9 cellular contexts compared by ENCODE assay signal in genomic region chr22:37309221-37310074, GRCh38. TPM values are rescaled to one million over a fixed set of nuclear protein-coding genes. Genes with fewer than 3 reads are reported as not detected.
DNase-seq lines count a peak whose midpoint lies in the region; ATAC-seq and TF ChIP-seq lines count a peak whose summit lies in the region.
"Had no signal": no experiment of that assay in that cellular context is flagged by ENCODE, and none has a peak within 500 bp of the region (broad histone marks: within the 10 kb centered on the region; RNA-seq: fewer than 3 reads in every experiment).

No MANE protein-coding gene starts in this region.

- no peaks in the 10 kb centered on the region for H3K27me3 Mint-ChIP-seq in activated naive CD8-positive, alpha-beta T cell treated with anti-CD3 and anti-CD28 coated beads, Interleukin-2, amount 10 ng/mL, durations not matched to agents 7 days and 5 days
- H3K27me3 Mint-ChIP-seq in stimulated activated naive CD8-positive, alpha-beta T cell treated with anti-CD3 and anti-CD28 coated beads, Interleukin-15, amount 100 ng/mL, for 72 hours, result no peaks in the 10 kb centered on the region

- no peak for TF ChIP-seq CTCF in RWPE1 (conservative IDR thresholded peaks at IDR 0.05; ENCODE audit: low read depth)

- DNase-seq in activated CD4-positive, alpha-beta T cell treated with anti-CD3 and anti-CD28 coated beads for 1 hour, result peak; percentile 29
- DNase-seq in activated CD4-positive, alpha-beta T cell treated with anti-CD3 and anti-CD28 coated beads, Interleukin-2, amount 50 U/mL, for 4 hours, result no peak
- DNase-seq in RWPE1 (ENCODE audit: low spot score), result no peak
- DNase-seq in activated naive CD8-positive, alpha-beta T cell treated with anti-CD3 and anti-CD28 coated beads, Interleukin-2, amount 10 ng/mL, durations not matched to agents 7 days and 5 days, result peak; percentile 73
- peak; percentile 47 to 62 for DNase-seq in stimulated activated naive CD8-positive, alpha-beta T cell treated with anti-CD3 and anti-CD28 coated beads, Interleukin-15, amount 100 ng/mL, for 72 hours
- no peak for DNase-seq in midbrain (lab: John Stamatoyannopoulos, UW)
- DNase-seq in OCI-M2 (lab: John Stamatoyannopoulos, UW; ENCODE audit: unreplicated experiment), result no peak
- no peak for DNase-seq in NCI-H2196 treated with DMSO at 0.1 percent for 48 hours (lab: John Stamatoyannopoulos, UW; ENCODE audit: unreplicated experiment)
- DNase-seq: hippocampal formation had no signal

- peaks cover 55% of the 10 kb centered on the region for H3K36me3 Mint-ChIP-seq in activated naive CD8-positive, alpha-beta T cell treated with anti-CD3 and anti-CD28 coated beads, Interleukin-2, amount 10 ng/mL, durations not matched to agents 7 days and 5 days

- peak; percentile 58 for ATAC-seq in activated naive CD8-positive, alpha-beta T cell treated with anti-CD3 and anti-CD28 coated beads, Interleukin-2, amount 10 ng/mL, durations not matched to agents 7 days and 5 days (ENCODE audit: low read depth)
- ATAC-seq in stimulated activated naive CD8-positive, alpha-beta T cell treated with anti-CD3 and anti-CD28 coated beads, Interleukin-15, amount 100 ng/mL, for 72 hours, result peak; percentile 42

- POLR2A ChIA-PET in RWPE1 (lab: Yijun Ruan, JAX; ENCODE audit: low non-redundant PET), result no interaction called here
- POLR2A ChIA-PET in activated naive CD8-positive, alpha-beta T cell treated with anti-CD3 and anti-CD28 coated beads, Interleukin-2, amount 10 ng/mL, durations not matched to agents 7 days and 5 days (lab: Charles Lee), result interaction anchor here (0.9 to 2.6 kb wide), 16 partner anchors 8 to 257 kb away, joined by 3 to 26 read pairs (median 6); partner anchors contain the start of genes CYTH4, MFNG and RAC2

- peaks cover 83% of the 10 kb centered on the region for H3K4me1 Mint-ChIP-seq in activated naive CD8-positive, alpha-beta T cell treated with anti-CD3 and anti-CD28 coated beads, Interleukin-2, amount 10 ng/mL, durations not matched to agents 7 days and 5 days
- peaks cover 100% of the 10 kb centered on the region for H3K4me1 Mint-ChIP-seq in stimulated activated naive CD8-positive, alpha-beta T cell treated with anti-CD3 and anti-CD28 coated beads, Interleukin-15, amount 100 ng/mL, for 72 hours

- H3K9me3 Mint-ChIP-seq in activated naive CD8-positive, alpha-beta T cell treated with anti-CD3 and anti-CD28 coated beads, Interleukin-2, amount 10 ng/mL, durations not matched to agents 7 days and 5 days, result no peaks in the 10 kb centered on the region
- H3K9me3 Mint-ChIP-seq in stimulated activated naive CD8-positive, alpha-beta T cell treated with anti-CD3 and anti-CD28 coated beads, Interleukin-15, amount 100 ng/mL, for 72 hours, result no peaks in the 10 kb centered on the region

- H3K4me3 Mint-ChIP-seq in activated naive CD8-positive, alpha-beta T cell treated with anti-CD3 and anti-CD28 coated beads, Interleukin-2, amount 10 ng/mL, durations not matched to agents 7 days and 5 days, result peak overlapping the region; percentile 83
- peak overlapping the region; percentile 69 to 82 for H3K4me3 Mint-ChIP-seq in stimulated activated naive CD8-positive, alpha-beta T cell treated with anti-CD3 and anti-CD28 coated beads, Interleukin-15, amount 100 ng/mL, for 72 hours

- CTCF ChIA-PET in RWPE1 (lab: Yijun Ruan, JAX), result interaction anchor here (0.5 to 0.6 kb wide), 2 partner anchors 9 to 122 kb away, joined by 3 read pairs; no protein-coding TSS in a partner anchor

- H3K27ac Mint-ChIP-seq in activated naive CD8-positive, alpha-beta T cell treated with anti-CD3 and anti-CD28 coated beads, Interleukin-2, amount 10 ng/mL, durations not matched to agents 7 days and 5 days, result peak overlapping the region; percentile 99
- H3K27ac Mint-ChIP-seq in stimulated activated naive CD8-positive, alpha-beta T cell treated with anti-CD3 and anti-CD28 coated beads, Interleukin-15, amount 100 ng/mL, for 72 hours, result peak overlapping the region; percentile 62 to 92

- peak overlapping the region; percentile 54 for H3K27ac ChIP-seq in RWPE1

RNA-seq across cellular contexts. Expression of gene CYTH4, which starts 27.1 kb away (rescaled TPM):
- total RNA-seq in activated naive CD8-positive, alpha-beta T cell treated with anti-CD3 and anti-CD28 coated beads, Interleukin-2, amount 10 ng/mL, durations not matched to agents 7 days and 5 days, result 100 to 1,000 TPM; 149 to 157 TPM

Comparison
In these comparisons a context has a peak if more than half of its experiments do, and no peak if none do; other contexts are left out.
1. DNase-seq: peak in activated CD4-positive, alpha-beta T cell treated with anti-CD3 and anti-CD28 coated beads for 1 hour (single experiment), activated naive CD8-positive, alpha-beta T cell treated with anti-CD3 and anti-CD28 coated beads, Interleukin-2, amount 10 ng/mL, durations not matched to agents 7 days and 5 days (single experiment) and stimulated activated naive CD8-positive, alpha-beta T cell treated with anti-CD3 and anti-CD28 coated beads, Interleukin-15, amount 100 ng/mL, for 72 hours (2 of 2); none in activated CD4-positive, alpha-beta T cell treated with anti-CD3 and anti-CD28 coated beads, Interleukin-2, amount 50 U/mL, for 4 hours (0 of 2), RWPE1 (single experiment), midbrain (single experiment), OCI-M2 (single experiment) and NCI-H2196 treated with DMSO at 0.1 percent for 48 hours (single experiment).